Comparison of ENCODE assay signal across 24 cellular contexts in the genomic region with DNA sequence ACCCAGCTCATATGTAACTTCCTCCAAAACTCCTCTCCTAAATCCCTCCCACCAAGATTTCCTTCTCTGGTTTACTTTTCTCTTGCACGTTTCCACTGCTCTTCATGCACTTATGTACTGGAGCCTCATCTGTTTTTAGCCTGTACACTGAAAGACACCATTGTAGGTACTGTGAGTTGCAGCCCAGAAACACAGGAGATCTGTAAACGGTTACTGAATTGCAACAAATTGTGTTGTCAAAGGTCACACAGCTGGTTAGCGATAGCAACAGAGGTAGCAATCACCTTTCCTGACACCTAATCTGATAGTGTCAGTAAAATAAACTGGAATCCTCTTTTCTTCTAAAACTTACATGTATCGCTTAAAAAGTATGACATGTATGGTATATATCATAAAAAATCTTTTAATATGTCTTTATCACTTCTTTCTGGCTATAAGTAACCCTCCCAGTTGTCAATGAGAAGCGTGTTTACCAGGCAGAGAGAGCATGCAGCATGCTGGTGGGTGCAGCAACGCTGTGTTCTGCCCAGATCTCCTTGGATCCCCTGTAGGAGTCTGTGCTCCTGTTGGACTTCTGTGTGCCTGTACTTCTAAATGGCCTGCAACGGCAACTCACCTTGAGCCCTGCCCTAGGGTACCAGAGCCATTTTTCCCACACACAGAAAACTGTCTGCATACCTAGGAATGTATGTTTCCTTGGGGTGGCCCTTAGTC.
"Had no signal": no experiment of that assay in that cellular context is flagged by ENCODE, and none has a peak within 500 bp of the region (broad histone marks: within the 10 kb centered on the region; RNA-seq: fewer than 3 reads in every experiment).

No MANE protein-coding gene starts in this region.

- H3K27ac Mint-ChIP-seq: activated naive CD4-positive, alpha-beta T cell treated with anti-CD3 and anti-CD28 coated beads for 36 hours; T-helper 2 cell treated with Interferon-gamma antibody and Interleukin-4, amounts not matched to agents 5 μg/mL and 100 μg/mL, for 36 hours had no signal

- DNase-seq: activated CD4-positive, alpha-beta T cell treated with anti-CD3 and anti-CD28 coated beads, Interleukin-2, amount 50 U/mL, for 4 hours; activated CD8-positive, alpha-beta memory T cell treated with anti-CD3 and anti-CD28 coated beads, Interleukin-2, amount 50 U/mL, for 48 hours; activated effector memory CD4-positive, alpha-beta T cell treated with Interleukin-2 at 50 U/mL for 16 hours; activated naive CD4-positive, alpha-beta T cell treated with anti-CD3 and anti-CD28 coated beads for 36 hours; activated T-cell treated with anti-CD3 and anti-CD28 coated beads, Interleukin-2, amount 50 U/mL, for 4 hours; amygdala; cerebellar nuclear complex; head of caudate nucleus; hypothalamus; mesenchymal stem cell; mucosa of descending colon; posterior cingulate gyrus; retina; stimulated activated CD4-positive, alpha-beta T cell treated with anti-CD3 and anti-CD28 coated beads, Interleukin-4, amount 100 ng/mL, for 1 hour; stimulated activated naive CD4-positive, alpha-beta T cell; upper lobe of right lung had no signal

- H3K4me3 Mint-ChIP-seq: activated naive CD4-positive, alpha-beta T cell treated with anti-CD3 and anti-CD28 coated beads for 36 hours; activated T-cell treated with anti-CD3 and anti-CD28 coated beads, Interleukin-2, amount 50 U/mL, for 4 hours; neural crest cell; T-helper 2 cell treated with Interferon-gamma antibody and Interleukin-4, amounts not matched to agents 5 μg/mL and 100 μg/mL, for 36 hours had no signal

- H3K36me3 ChIP-seq: gastroesophageal sphincter, thoracic aorta, upper lobe of right lung had no signal

- ATAC-seq: activated T-cell treated with anti-CD3 and anti-CD28 coated beads, Interleukin-2, amount 50 U/mL, for 4 hours; gastroesophageal sphincter; mucosa of descending colon had no signal

- H3K27me3 ChIP-seq: gastroesophageal sphincter, upper lobe of right lung had no signal

- H3K4me3 ChIP-seq: coronary artery, gastroesophageal sphincter, mucosa of descending colon, thoracic aorta, upper lobe of right lung had no signal

- H3K9me3 ChIP-seq: gastroesophageal sphincter, mucosa of descending colon, thoracic aorta, upper lobe of right lung had no signal

- H3K9me3 Mint-ChIP-seq: activated naive CD4-positive, alpha-beta T cell treated with anti-CD3 and anti-CD28 coated beads for 36 hours; activated T-cell treated with anti-CD3 and anti-CD28 coated beads, Interleukin-2, amount 50 U/mL, for 4 hours; T-helper 2 cell treated with Interferon-gamma antibody and Interleukin-4, amounts not matched to agents 5 μg/mL and 100 μg/mL, for 36 hours had no signal

- FAIRE-seq: islet of Langerhans, TTC549 had no signal

- H3K27ac ChIP-seq: epithelial cell of prostate, gastroesophageal sphincter, thoracic aorta, upper lobe of right lung had no signal
